In the genomic region with DNA sequence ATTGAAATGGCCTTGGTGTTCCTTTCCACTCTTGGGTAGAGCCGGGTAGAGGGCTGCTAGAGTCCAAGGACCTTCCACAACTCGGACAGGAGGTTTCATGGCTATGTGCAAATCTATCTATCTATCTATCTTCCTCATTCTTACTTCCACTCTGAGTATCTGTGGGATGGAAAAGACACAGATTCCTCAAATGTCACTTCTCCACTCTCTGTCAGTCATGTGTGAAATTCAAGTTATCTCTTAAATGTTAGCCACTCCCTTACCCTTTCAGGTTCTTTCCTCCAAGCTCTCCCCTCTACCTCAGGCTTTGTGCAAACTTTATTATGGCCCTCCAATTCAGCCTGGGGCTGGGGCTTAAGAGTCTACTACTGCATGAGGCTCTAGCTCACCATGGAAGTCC, we compare ENCODE assay signal across 15 cellular contexts.
DNase-seq lines count a peak whose midpoint lies in the region; ATAC-seq and FAIRE-seq lines count a peak whose summit lies in the region.
"Had no signal": no experiment of that assay in that cellular context is flagged by ENCODE, and none has a peak within 500 bp of the region (broad histone marks: within the 10 kb centered on the region; RNA-seq: fewer than 3 reads in every experiment).

No MANE protein-coding gene starts in this region.

- ATAC-seq in left lobe of liver: peak; percentile 14
- ATAC-seq: A549 had no signal

- H3K9me3 ChIP-seq in BLaER1: no peaks in the 10 kb centered on the region
- peaks cover 0 to 5% (median 0%) of the 10 kb centered on the region in 11 experiments; a peak in 2 of 22 replicates for H3K9me3 ChIP-seq in BLaER1 treated with 17β-estradiol and CSF1 and Interleukin-3, amounts not matched to agents 10 nM and 100 nM (replicated peaks in 1 of 11)
- H3K9me3 ChIP-seq: A549 had no signal

- H3K4me1 ChIP-seq in BLaER1: peaks cover 18% of the 10 kb centered on the region
- H3K4me1 ChIP-seq in BLaER1 treated with 17β-estradiol and CSF1 and Interleukin-3, amounts not matched to agents 10 nM and 100 nM: peaks cover 15 to 20% (median 19%) of the 10 kb centered on the region in 10 experiments
- H3K4me1 ChIP-seq: A549 had no signal

- no peaks in the 10 kb centered on the region for H3K27me3 ChIP-seq in BLaER1
- H3K27me3 ChIP-seq in BLaER1 treated with 17β-estradiol and CSF1 and Interleukin-3, amounts not matched to agents 10 nM and 100 nM: no peaks in the 10 kb centered on the region

- no peak overlapping the region for H3K27ac ChIP-seq in BLaER1
- no peak overlapping the region for H3K27ac ChIP-seq in BLaER1 treated with 17β-estradiol and CSF1 and Interleukin-3, amounts not matched to agents 10 nM and 100 nM
- H3K27ac ChIP-seq: A549, GM23248 had no signal

- no peaks in the 10 kb centered on the region for H4K20me1 ChIP-seq in BLaER1
- H4K20me1 ChIP-seq in BLaER1 treated with 17β-estradiol and CSF1 and Interleukin-3, amounts not matched to agents 10 nM and 100 nM: no peaks in the 10 kb centered on the region

- peak overlapping the region; percentile 51 for H3K4me2 ChIP-seq in BLaER1
- peak overlapping the region; percentile 17 to 73 (median 36) for H3K4me2 ChIP-seq in BLaER1 treated with 17β-estradiol and CSF1 and Interleukin-3, amounts not matched to agents 10 nM and 100 nM
- H3K4me2 ChIP-seq: A549 had no signal

- H3K9ac ChIP-seq in BLaER1: no peak overlapping the region
- no peak overlapping the region for H3K9ac ChIP-seq in BLaER1 treated with 17β-estradiol and CSF1 and Interleukin-3, amounts not matched to agents 10 nM and 100 nM
- H3K9ac ChIP-seq: GM23248 had no signal

- H3K36me3 ChIP-seq in BLaER1: peaks cover 11% of the 10 kb centered on the region; the same call in 1 of the 2 replicates
- peaks cover 0 to 41% (median 0%) of the 10 kb centered on the region in 11 experiments; a peak in 5 of 22 replicates for H3K36me3 ChIP-seq in BLaER1 treated with 17β-estradiol and CSF1 and Interleukin-3, amounts not matched to agents 10 nM and 100 nM

- FAIRE-seq in urothelium cell line (lab: Jason Lieb, UNC): no peak
- FAIRE-seq: A549, G401.6, GM12891, H54 had no signal

- no peak overlapping the region for H3K4me3 ChIP-seq in BLaER1
- H3K4me3 ChIP-seq in BLaER1 treated with 17β-estradiol and CSF1 and Interleukin-3, amounts not matched to agents 10 nM and 100 nM: no peak overlapping the region
- H3K4me3 ChIP-seq: A549, GM23248 had no signal

- DNase-seq in MV-4-11 (lab: John Stamatoyannopoulos, UW): peak; percentile 64
- DNase-seq in left lobe of liver (ENCODE audit: low spot score): no peak
- DNase-seq in NCI-H1417 (lab: John Stamatoyannopoulos, UW): no peak
- no peak for DNase-seq in urothelium cell line (ENCODE audit: low spot score)
- DNase-seq in DMS53 (lab: John Stamatoyannopoulos, UW): no peak
- DNase-seq: CD4-positive, alpha-beta T cell; DMS79 treated with DMSO at 0.1 percent for 48 hours; EL; GM23248 had no signal
